Comparison of ENCODE assay signal across 16 cellular contexts in the genomic region with DNA sequence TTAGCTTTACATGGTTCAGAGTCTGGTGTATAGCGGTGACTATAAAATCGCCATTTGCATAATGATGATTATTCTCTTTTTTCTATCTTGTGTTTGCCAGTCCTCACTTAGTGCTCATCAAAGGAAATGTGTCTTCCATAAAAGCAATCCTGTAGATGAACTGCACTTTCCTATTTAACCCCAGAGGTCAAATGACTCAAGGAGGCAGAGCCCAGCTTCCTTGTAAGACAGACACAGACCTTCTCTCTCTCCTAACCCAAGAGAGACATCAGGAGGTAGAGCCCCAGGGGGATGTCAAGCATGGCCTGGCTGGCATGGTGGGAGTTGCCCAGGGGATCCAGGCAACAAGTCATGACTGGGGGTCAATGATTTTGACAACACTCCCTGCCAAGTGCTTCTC. TPM values are rescaled to one million over a fixed set of nuclear protein-coding genes. Genes with fewer than 3 reads are reported as not detected.
DNase-seq lines count a peak whose midpoint lies in the region; ATAC-seq, FAIRE-seq and TF ChIP-seq lines count a peak whose summit lies in the region.
"Had no signal": no experiment of that assay in that cellular context is flagged by ENCODE, and none has a peak within 500 bp of the region (broad histone marks: within the 10 kb centered on the region; RNA-seq: fewer than 3 reads in every experiment).

No MANE protein-coding gene starts in this region.

- no peak for TF ChIP-seq POLR2A in GM12892 (IDR thresholded peaks at IDR 0.05; ENCODE audit: low read depth, low read length)

- FAIRE-seq in GM12892 (lab: Jason Lieb, UNC), result peak; percentile 63
- FAIRE-seq: frontal cortex had no signal

- no peak for TF ChIP-seq CTCF in GM10266 (IDR thresholded peaks at IDR 0.05; ENCODE audit: control insufficient read depth, insufficient read depth, low read depth, missing control alignments)

- DNase-seq in GM12892 (ENCODE audit: insufficient read length) (no peak), fibroblast of gingiva (ENCODE audit: low read depth) (peak; percentile 26), renal cortical epithelial cell (ENCODE audit: low read depth) (peak; percentile 61), Ammon's horn (ENCODE audit: low spot score) (no peak), HUDEP-2 (lab: John Stamatoyannopoulos, UW; ENCODE audit: unreplicated experiment in 76 of 76) (no peak), GM10266 (ENCODE audit: extremely low spot score) (no peak)
- DNase-seq in central memory CD4-positive, alpha-beta T cell, result no peak
- DNase-seq: activated CD4-positive, alpha-beta T cell treated with anti-CD3 and anti-CD28 coated beads for 1 hour; activated naive CD8-positive, alpha-beta T cell treated with anti-CD3 and anti-CD28 coated beads, Interleukin-2, amount 10 ng/mL, durations not matched to agents 7 days and 5 days; BE2C; DMS53; NCI-H2029; RPMI8226 had no signal

- ATAC-seq in SK-N-SH treated with all-trans-retinoic acid at 6 μM for 48 hours, result peak; percentile 47; the same call in 2 of the 3 replicates

TF ChIP-seq in SK-N-SH treated with all-trans-retinoic acid at 6 μM for 48 hours, 23 proteins besides CTCF, POLR2A, EP300 and RAD21:
- TF ChIP-seq PPARA (CRISPR knock-in tag; IDR thresholded peaks at IDR 0.05; ENCODE audit: borderline replicate concordance), result no peak
- TF ChIP-seq TOX (CRISPR knock-in tag; IDR thresholded peaks at IDR 0.05; ENCODE audit: borderline replicate concordance), result no peak
- TF ChIP-seq OSR1 (CRISPR knock-in tag; IDR thresholded peaks at IDR 0.05), result no peak
- no peak for TF ChIP-seq GLIS3 (CRISPR knock-in tag; IDR thresholded peaks at IDR 0.05)
- TF ChIP-seq ZFP30 (CRISPR knock-in tag; IDR thresholded peaks at IDR 0.05), result no peak
- no peak for TF ChIP-seq CSRNP3 (CRISPR knock-in tag; IDR thresholded peaks at IDR 0.05)
- TF ChIP-seq BACH2 (CRISPR knock-in tag; IDR thresholded peaks at IDR 0.05; ENCODE audit: borderline replicate concordance), result no peak
- TF ChIP-seq, protein P1, sequence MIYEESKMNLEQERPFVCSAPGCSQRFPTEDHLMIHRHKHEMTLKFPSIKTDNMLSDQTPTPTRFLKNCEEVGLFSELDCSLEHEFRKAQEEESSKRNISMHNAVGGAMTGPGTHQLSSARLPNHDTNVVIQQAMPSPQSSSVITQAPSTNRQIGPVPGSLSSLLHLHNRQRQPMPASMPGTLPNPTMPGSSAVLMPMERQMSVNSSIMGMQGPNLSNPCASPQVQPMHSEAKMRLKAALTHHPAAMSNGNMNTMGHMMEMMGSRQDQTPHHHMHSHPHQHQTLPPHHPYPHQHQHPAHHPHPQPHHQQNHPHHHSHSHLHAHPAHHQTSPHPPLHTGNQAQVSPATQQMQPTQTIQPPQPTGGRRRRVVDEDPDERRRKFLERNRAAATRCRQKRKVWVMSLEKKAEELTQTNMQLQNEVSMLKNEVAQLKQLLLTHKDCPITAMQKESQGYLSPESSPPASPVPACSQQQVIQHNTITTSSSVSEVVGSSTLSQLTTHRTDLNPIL (CRISPR knock-in tag; IDR thresholded peaks at IDR 0.05; ENCODE audit: low read depth), result no peak
- TF ChIP-seq ARNTL (CRISPR knock-in tag; IDR thresholded peaks at IDR 0.05; ENCODE audit: borderline replicate concordance, low read depth), result no peak
- TF ChIP-seq, protein P2, sequence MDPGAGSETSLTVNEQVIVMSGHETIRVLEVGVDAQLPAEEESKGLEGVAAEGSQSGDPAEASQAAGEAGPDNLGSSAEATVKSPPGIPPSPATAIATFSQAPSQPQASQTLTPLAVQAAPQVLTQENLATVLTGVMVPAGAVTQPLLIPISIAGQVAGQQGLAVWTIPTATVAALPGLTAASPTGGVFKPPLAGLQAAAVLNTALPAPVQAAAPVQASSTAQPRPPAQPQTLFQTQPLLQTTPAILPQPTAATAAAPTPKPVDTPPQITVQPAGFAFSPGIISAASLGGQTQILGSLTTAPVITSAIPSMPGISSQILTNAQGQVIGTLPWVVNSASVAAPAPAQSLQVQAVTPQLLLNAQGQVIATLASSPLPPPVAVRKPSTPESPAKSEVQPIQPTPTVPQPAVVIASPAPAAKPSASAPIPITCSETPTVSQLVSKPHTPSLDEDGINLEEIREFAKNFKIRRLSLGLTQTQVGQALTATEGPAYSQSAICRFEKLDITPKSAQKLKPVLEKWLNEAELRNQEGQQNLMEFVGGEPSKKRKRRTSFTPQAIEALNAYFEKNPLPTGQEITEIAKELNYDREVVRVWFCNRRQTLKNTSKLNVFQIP (CRISPR knock-in tag; IDR thresholded peaks at IDR 0.05; ENCODE audit: borderline replicate concordance, low read depth), result no peak
- no peak for TF ChIP-seq ZC3H10 (CRISPR knock-in tag; IDR thresholded peaks at IDR 0.05)
- TF ChIP-seq ZFP3 (CRISPR knock-in tag; IDR thresholded peaks at IDR 0.05), result no peak
- no peak for TF ChIP-seq CSDC2 (CRISPR knock-in tag; IDR thresholded peaks at IDR 0.05)
- TF ChIP-seq ZNF8 (CRISPR knock-in tag; IDR thresholded peaks at IDR 0.05), result no peak
- TF ChIP-seq ISL1 (CRISPR knock-in tag; IDR thresholded peaks at IDR 0.05), result no peak

RNA-seq across cellular contexts. Expression of gene CRTAM, which starts 46.9 kb away (rescaled TPM):
- polyA plus RNA-seq in GM12892 (2012; ENCODE audit: missing spikeins), result not detected
- not detected in 2 replicates for total RNA-seq in renal cortical epithelial cell
- total RNA-seq: mesothelial cell of epicardium had no signal

Comparison
In these comparisons a context has a peak if more than half of its experiments do, and no peak if none do; other contexts are left out.
1. DNase-seq: peak in fibroblast of gingiva (single experiment) and renal cortical epithelial cell (single experiment); none in GM12892 (single experiment), Ammon's horn (single experiment), central memory CD4-positive, alpha-beta T cell (single experiment), HUDEP-2 (0 of 76) and GM10266 (single experiment).